Comparison of ENCODE assay signal across 17 cellular contexts in genomic region chr1:242691603-242691945, GRCh38.
DNase-seq lines count a peak whose midpoint lies in the region; ATAC-seq and TF ChIP-seq lines count a peak whose summit lies in the region.
"Had no signal": no experiment of that assay in that cellular context is flagged by ENCODE, and none has a peak within 500 bp of the region (broad histone marks: within the 10 kb centered on the region; RNA-seq: fewer than 3 reads in every experiment).

No MANE protein-coding gene starts in this region.

- H3K9me3 Mint-ChIP-seq in neural progenitor cell = peaks cover 3% of the 10 kb centered on the region
- H3K9me3 Mint-ChIP-seq in naive thymus-derived CD4-positive, alpha-beta T cell = peaks cover 0 to 8% (median 3%) of the 10 kb centered on the region in 11 donors
- peaks cover 0 to 6% (median 2%) of the 10 kb centered on the region in 9 donors for H3K9me3 Mint-ChIP-seq in naive thymus-derived CD8-positive, alpha-beta T cell
- H3K9me3 Mint-ChIP-seq: IgD-negative memory B cell had no signal

- peak; percentile 60 for DNase-seq in ELF-1 (ENCODE audit: low read depth, low spot score)
- DNase-seq in NCI-H146 (lab: John Stamatoyannopoulos, UW) = peak; percentile 59
- no peak for DNase-seq in Panc1 (ENCODE audit: low read depth, low spot score)
- DNase-seq in neural progenitor cell (ENCODE audit: low spot score) = peak; percentile 21
- DNase-seq in NCI-H1048 (lab: John Stamatoyannopoulos, UW) = no peak
- DNase-seq in naive thymus-derived CD4-positive, alpha-beta T cell = no peak
- DNase-seq in NCI-H2107 treated with DMSO at 0.1 percent for 48 hours (lab: John Stamatoyannopoulos, UW; ENCODE audit: unreplicated experiment) = no peak
- DNase-seq in naive thymus-derived CD8-positive, alpha-beta T cell = no peak
- DNase-seq: AML-193; CD4-positive, CD25-positive, alpha-beta regulatory T cell; DND-41; HCEC 1CT; NCI-H1694; NK-92 treated with Interleukin-12 subunit alpha and Interleukin-12 subunit beta, amount 100 ng/mL, for 24 hours; SK-N-SH; T-helper 1 cell had no signal

- H3K27ac ChIP-seq in Panc1 (ENCODE audit: low read length) (no peak overlapping the region), neural progenitor cell (no peak overlapping the region)
- no peak overlapping the region for H3K27ac ChIP-seq in naive thymus-derived CD4-positive, alpha-beta T cell (ENCODE audit: low read depth, low read length)

- H3K27ac Mint-ChIP-seq in neural progenitor cell = no peak overlapping the region
- no peak overlapping the region for H3K27ac Mint-ChIP-seq in naive thymus-derived CD4-positive, alpha-beta T cell
- H3K27ac Mint-ChIP-seq in naive thymus-derived CD8-positive, alpha-beta T cell = no peak overlapping the region
- H3K27ac Mint-ChIP-seq: CD4-positive, CD25-positive, alpha-beta regulatory T cell; IgD-negative memory B cell had no signal

- intact Hi-C loops in Panc1 (cut with micrococcal nuclease; ENCODE audit: unreplicated experiment) = no loop called here
- intact Hi-C loops in naive thymus-derived CD4-positive, alpha-beta T cell (cut with micrococcal nuclease) = no loop called here

- H3K36me3 ChIP-seq in Panc1 (ENCODE audit: control insufficient read depth, insufficient read depth, low read length) (no peaks in the 10 kb centered on the region), neural progenitor cell (no peaks in the 10 kb centered on the region)
- H3K36me3 ChIP-seq in naive thymus-derived CD4-positive, alpha-beta T cell (ENCODE audit: control insufficient read depth in 2 of 3, insufficient read depth in 3 of 3, low read length in 3 of 3) = no peaks in the 10 kb centered on the region

- BruUV-seq in Panc1 (replicated peaks; lab: Mats Ljungman, UMichigan) = no TSS peak

- in situ Hi-C loops in Panc1 (cut with HindIII; ENCODE audit: low pct_unique_long_range_greater_than_20kb, low sequenced_read_pairs) = no loop called here

- no peaks in the 10 kb centered on the region for H3F3A ChIP-seq in neural progenitor cell (ENCODE audit: low read depth)

- H3K4me2 ChIP-seq in neural progenitor cell = no peak overlapping the region
- H3K4me2 ChIP-seq: SK-N-SH had no signal

- H3K27me3 ChIP-seq in Panc1 (ENCODE audit: control insufficient read depth, insufficient read depth, low read length) (no peaks in the 10 kb centered on the region), neural progenitor cell (no peaks in the 10 kb centered on the region)
- H3K27me3 ChIP-seq in naive thymus-derived CD4-positive, alpha-beta T cell (ENCODE audit: control insufficient read depth in 2 of 2, insufficient read depth in 2 of 2, low read length in 2 of 2) = no peaks in the 10 kb centered on the region

- H3K4me3 ChIP-seq in Panc1 (ENCODE audit: low read depth in 2 of 2, low read length in 2 of 2) (peak overlapping the region in 1 of 2 experiments; percentile 54; a peak in 3 of 4 replicates), neural progenitor cell (no peak overlapping the region)
- H3K4me3 ChIP-seq in naive thymus-derived CD4-positive, alpha-beta T cell (ENCODE audit: low read length) = no peak overlapping the region

- H3K4me3 Mint-ChIP-seq in neural progenitor cell = no peak overlapping the region
- H3K4me3 Mint-ChIP-seq in naive thymus-derived CD4-positive, alpha-beta T cell = no peak overlapping the region
- H3K4me3 Mint-ChIP-seq in naive thymus-derived CD8-positive, alpha-beta T cell = no peak overlapping the region
- H3K4me3 Mint-ChIP-seq: CD4-positive, CD25-positive, alpha-beta regulatory T cell had no signal

- H3K4me1 ChIP-seq in Panc1 (ENCODE audit: control insufficient read depth, insufficient read depth, low read length) (no peaks in the 10 kb centered on the region), neural progenitor cell (no peaks in the 10 kb centered on the region)
- no peaks in the 10 kb centered on the region for H3K4me1 ChIP-seq in naive thymus-derived CD4-positive, alpha-beta T cell (ENCODE audit: control insufficient read depth in 2 of 2, insufficient read depth in 2 of 2, low read length in 2 of 2)

- POLR2A ChIA-PET in Panc1 (lab: Charles Lee) = no interaction called here
- POLR2A ChIA-PET in naive thymus-derived CD4-positive, alpha-beta T cell (lab: Charles Lee) = no interaction called here
- POLR2A ChIA-PET in naive thymus-derived CD8-positive, alpha-beta T cell (lab: Charles Lee) = no interaction called here

- ATAC-seq in Panc1 = peak; percentile 65; the same call in 1 of the 2 replicates
- ATAC-seq in naive thymus-derived CD4-positive, alpha-beta T cell = no peak
- ATAC-seq in naive thymus-derived CD8-positive, alpha-beta T cell = no peak

- H3K27me3 Mint-ChIP-seq in neural progenitor cell (ENCODE audit: insufficient read depth, low read depth) = no peaks in the 10 kb centered on the region
- peaks cover 0 to 8% (median 0%) of the 10 kb centered on the region in 5 donors for H3K27me3 Mint-ChIP-seq in naive thymus-derived CD4-positive, alpha-beta T cell
- peaks cover 2 to 7% (median 5%) of the 10 kb centered on the region in 5 donors for H3K27me3 Mint-ChIP-seq in naive thymus-derived CD8-positive, alpha-beta T cell
- H3K27me3 Mint-ChIP-seq: CD4-positive, CD25-positive, alpha-beta regulatory T cell; IgD-negative memory B cell had no signal

- H4K20me1 ChIP-seq in neural progenitor cell (ENCODE audit: low read depth) = no peaks in the 10 kb centered on the region

- no peak overlapping the region for H2AFZ ChIP-seq in neural progenitor cell (replicated peaks)

- H3K9me3 ChIP-seq in Panc1 (ENCODE audit: control insufficient read depth, insufficient read depth, low read depth, low read length) = no peaks in the 10 kb centered on the region
- no peaks in the 10 kb centered on the region for H3K9me3 ChIP-seq in neural progenitor cell (ENCODE audit: low read depth)
- H3K9me3 ChIP-seq in naive thymus-derived CD4-positive, alpha-beta T cell (ENCODE audit: control insufficient read depth in 2 of 3, low read length in 3 of 3) = no peaks in the 10 kb centered on the region
- H3K9me3 ChIP-seq: SK-N-SH had no signal

- no peaks in the 10 kb centered on the region for H3K4me1 Mint-ChIP-seq in neural progenitor cell
- H3K4me1 Mint-ChIP-seq in naive thymus-derived CD4-positive, alpha-beta T cell = no peaks in the 10 kb centered on the region
- H3K4me1 Mint-ChIP-seq in naive thymus-derived CD8-positive, alpha-beta T cell = peaks cover 0 to 2% (median 0%) of the 10 kb centered on the region in 4 donors
- H3K4me1 Mint-ChIP-seq: CD4-positive, CD25-positive, alpha-beta regulatory T cell had no signal

- no peak overlapping the region for H3K9ac ChIP-seq in neural progenitor cell
- H3K9ac ChIP-seq: SK-N-SH had no signal

- CTCF ChIA-PET in Panc1 (lab: Charles Lee) = no interaction called here
- CTCF ChIA-PET in naive thymus-derived CD4-positive, alpha-beta T cell (lab: Charles Lee) = no interaction called here

- no peaks in the 10 kb centered on the region for H3K79me2 ChIP-seq in neural progenitor cell (ENCODE audit: low read depth)

- no peaks in the 10 kb centered on the region for H3K36me3 Mint-ChIP-seq in neural progenitor cell
- H3K36me3 Mint-ChIP-seq in naive thymus-derived CD4-positive, alpha-beta T cell = no peaks in the 10 kb centered on the region
- no peaks in the 10 kb centered on the region for H3K36me3 Mint-ChIP-seq in naive thymus-derived CD8-positive, alpha-beta T cell
- H3K36me3 Mint-ChIP-seq: CD4-positive, CD25-positive, alpha-beta regulatory T cell; IgD-negative memory B cell had no signal

- no peak for TF ChIP-seq CTCF in Panc1 (IDR thresholded peaks at IDR 0.05)
- no peak for TF ChIP-seq CTCF in neural progenitor cell (IDR thresholded peaks at IDR 0.05)

Comparison
In these comparisons a context has a peak if more than half of its experiments do, and no peak if none do; other contexts are left out.
1. DNase-seq: peak in ELF-1 (single experiment), NCI-H146 (single experiment) and neural progenitor cell (single experiment); none in Panc1 (single experiment), NCI-H1048 (single experiment), naive thymus-derived CD4-positive, alpha-beta T cell (0 of 9), NCI-H2107 treated with DMSO at 0.1 percent for 48 hours (single experiment) and naive thymus-derived CD8-positive, alpha-beta T cell (0 of 10).